Comparison of ENCODE assay signal across 8 cellular contexts in genomic region chr1:98053471-98054366, GRCh38.
A peak's percentile ranks its signal among the peaks of the same experiment; 100 is the strongest.
DNase-seq lines count a peak whose midpoint lies in the region; ATAC-seq and TF ChIP-seq lines count a peak whose summit lies in the region.

No MANE protein-coding gene starts in this region.

- no peak for TF ChIP-seq EP300 in neural cell (conservative IDR thresholded peaks at IDR 0.05; ENCODE audit: poor library complexity, severe bottlenecking)
- peak in 1 of 2 donors; percentile 11 for TF ChIP-seq EP300 in tibial nerve (IDR thresholded peaks at IDR 0.05)

- TF ChIP-seq POLR2A in tibial nerve (IDR thresholded peaks at IDR 0.05): no peak

- H3K27me3 ChIP-seq in neural cell (ENCODE audit: insufficient read depth, low read depth, low read length): peaks cover 8% of the 10 kb centered on the region
- peaks cover 0 to 30% of the 10 kb centered on the region in 2 donors for H3K27me3 ChIP-seq in tibial nerve

- no peaks in the 10 kb centered on the region for H4K20me1 ChIP-seq in neural cell (ENCODE audit: insufficient read depth)

- H3K9me2 ChIP-seq in neural cell (ENCODE audit: insufficient read depth, low read length): no peaks in the 10 kb centered on the region

- WGBS in tibial nerve, 2 donors: 2 to 3% methylated on average over 61 to 73 of the region's 81 CpGs

- H3K9me3 ChIP-seq in neural cell (ENCODE audit: low read length) (no peaks in the 10 kb centered on the region), tibial nerve (no peaks in the 10 kb centered on the region)

- H3K4me3 ChIP-seq in neural cell (ENCODE audit: low read length) (peak overlapping the region; percentile 56), tibial nerve (peak overlapping the region; percentile 33 to 60 (median 47))

- no peaks in the 10 kb centered on the region for H3K36me3 ChIP-seq in neural cell (ENCODE audit: insufficient read depth, low read length)
- H3K36me3 ChIP-seq in tibial nerve: no peaks in the 10 kb centered on the region

- peak; percentile 74 for DNase-seq in NCI-H82 (lab: John Stamatoyannopoulos, UW)
- DNase-seq in activated effector memory CD4-positive, alpha-beta T cell treated with anti-CD3 and anti-CD28 coated beads, Interleukin-2, amount 50 U/mL, for 16 hours: peak; percentile 83
- DNase-seq in foreskin melanocyte: peak; percentile 54
- peak in 1 of 2 donors; percentile 25 for DNase-seq in tibial nerve (ENCODE audit: low spot score in 2 of 2)

- peak; percentile 59 for TF ChIP-seq RAD21 in neural cell (conservative IDR thresholded peaks at IDR 0.05)

- peaks cover 3% of the 10 kb centered on the region for H3K79me2 ChIP-seq in neural cell (replicated peaks; ENCODE audit: insufficient read depth, low read length)

- H3K27ac ChIP-seq in C4-2B (no peak overlapping the region), neural cell (ENCODE audit: low read length) (no peak overlapping the region), tibial nerve (peak overlapping the region in 3 of 4 donors; percentile 41 to 76 (median 70))

- peak; percentile 75 for TF ChIP-seq CTCF in C4-2B (conservative IDR thresholded peaks at IDR 0.05)
- peak; percentile 68 for TF ChIP-seq CTCF in neural cell (IDR thresholded peaks at IDR 0.05; ENCODE audit: poor library complexity, severe bottlenecking)
- TF ChIP-seq CTCF in tibial nerve (IDR thresholded peaks at IDR 0.05): peak; percentile 88 to 94 (median 90)

- ATAC-seq in GM19035 (IDR thresholded peaks at IDR 0.05; ENCODE audit: unreplicated experiment) (peak; percentile 97), HG03159 (IDR thresholded peaks at IDR 0.05; ENCODE audit: unreplicated experiment) (peak; percentile 96)

- peaks cover 0 to 32% (median 8%) of the 10 kb centered on the region in 4 donors for H3K4me1 ChIP-seq in tibial nerve

- H3F3A ChIP-seq in neural cell (ENCODE audit: insufficient read depth, low read length, poor library complexity, severe bottlenecking): no peaks in the 10 kb centered on the region

- H3K9ac ChIP-seq in neural cell (ENCODE audit: low read length): no peak overlapping the region

- H2AFZ ChIP-seq in neural cell (ENCODE audit: low read depth, low read length): no peak overlapping the region

- H3K4me2 ChIP-seq in neural cell (ENCODE audit: low read length): no peak overlapping the region

TF ChIP-seq in neural cell, 6 proteins besides CTCF, POLR2A, EP300 and RAD21:
- no peak for TF ChIP-seq POLR2AphosphoS5 (IDR thresholded peaks at IDR 0.05)
- no peak for TF ChIP-seq EZH2 (IDR thresholded peaks at IDR 0.05; ENCODE audit: borderline replicate concordance, insufficient read depth, low read length, poor library complexity, severe bottlenecking)
- peak; percentile 63 for TF ChIP-seq SMC3 (conservative IDR thresholded peaks at IDR 0.05; ENCODE audit: poor library complexity)
- no peak for TF ChIP-seq MXI1 (conservative IDR thresholded peaks at IDR 0.05; ENCODE audit: poor library complexity, severe bottlenecking)
- TF ChIP-seq, protein P1, sequence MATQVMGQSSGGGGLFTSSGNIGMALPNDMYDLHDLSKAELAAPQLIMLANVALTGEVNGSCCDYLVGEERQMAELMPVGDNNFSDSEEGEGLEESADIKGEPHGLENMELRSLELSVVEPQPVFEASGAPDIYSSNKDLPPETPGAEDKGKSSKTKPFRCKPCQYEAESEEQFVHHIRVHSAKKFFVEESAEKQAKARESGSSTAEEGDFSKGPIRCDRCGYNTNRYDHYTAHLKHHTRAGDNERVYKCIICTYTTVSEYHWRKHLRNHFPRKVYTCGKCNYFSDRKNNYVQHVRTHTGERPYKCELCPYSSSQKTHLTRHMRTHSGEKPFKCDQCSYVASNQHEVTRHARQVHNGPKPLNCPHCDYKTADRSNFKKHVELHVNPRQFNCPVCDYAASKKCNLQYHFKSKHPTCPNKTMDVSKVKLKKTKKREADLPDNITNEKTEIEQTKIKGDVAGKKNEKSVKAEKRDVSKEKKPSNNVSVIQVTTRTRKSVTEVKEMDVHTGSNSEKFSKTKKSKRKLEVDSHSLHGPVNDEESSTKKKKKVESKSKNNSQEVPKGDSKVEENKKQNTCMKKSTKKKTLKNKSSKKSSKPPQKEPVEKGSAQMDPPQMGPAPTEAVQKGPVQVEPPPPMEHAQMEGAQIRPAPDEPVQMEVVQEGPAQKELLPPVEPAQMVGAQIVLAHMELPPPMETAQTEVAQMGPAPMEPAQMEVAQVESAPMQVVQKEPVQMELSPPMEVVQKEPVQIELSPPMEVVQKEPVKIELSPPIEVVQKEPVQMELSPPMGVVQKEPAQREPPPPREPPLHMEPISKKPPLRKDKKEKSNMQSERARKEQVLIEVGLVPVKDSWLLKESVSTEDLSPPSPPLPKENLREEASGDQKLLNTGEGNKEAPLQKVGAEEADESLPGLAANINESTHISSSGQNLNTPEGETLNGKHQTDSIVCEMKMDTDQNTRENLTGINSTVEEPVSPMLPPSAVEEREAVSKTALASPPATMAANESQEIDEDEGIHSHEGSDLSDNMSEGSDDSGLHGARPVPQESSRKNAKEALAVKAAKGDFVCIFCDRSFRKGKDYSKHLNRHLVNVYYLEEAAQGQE (IDR thresholded peaks at IDR 0.05; ENCODE audit: borderline replicate concordance): no peak
- no peak for TF ChIP-seq TAF1 (IDR thresholded peaks at IDR 0.05; ENCODE audit: low read depth)

Comparison
In these comparisons a context has a peak if more than half of its experiments do, and no peak if none do; other contexts are left out.
1. H3K27ac ChIP-seq: peak in tibial nerve (3 of 4); none in C4-2B (single experiment) and neural cell (single experiment).
2. Peak in every context shown above with its lines, with median percentiles within 50 percentile points of each other: CTCF ChIP-seq.